ENCODE assay signal across 20 cellular contexts in genomic region chr16:22890976-22891375, GRCh38.
DNase-seq lines count a peak whose midpoint lies in the region; ATAC-seq lines count a peak whose summit lies in the region.
"Had no signal": no experiment of that assay in that cellular context is flagged by ENCODE, and none has a peak within 500 bp of the region (broad histone marks: within the 10 kb centered on the region; RNA-seq: fewer than 3 reads in every experiment).

No MANE protein-coding gene starts in this region.

- peak; percentile 24 for DNase-seq in NCI-H345 (lab: John Stamatoyannopoulos, UW)
- DNase-seq in NCI-H345 treated with DMSO at 0.1 percent for 48 hours (lab: John Stamatoyannopoulos, UW; ENCODE audit: unreplicated experiment) = no peak
- peak; percentile 62 for DNase-seq in NCI-H2029 (lab: John Stamatoyannopoulos, UW)
- peak; percentile 12 for DNase-seq in NCI-H748 treated with DMSO at 0.1 percent for 48 hours (lab: John Stamatoyannopoulos, UW)
- peak; percentile 14 for DNase-seq in renal cortical epithelial cell (ENCODE audit: low read depth)
- DNase-seq in substantia nigra (lab: John Stamatoyannopoulos, UW) = no peak
- DNase-seq: GDM1, GM23248, HCEC 1CT, NCI-H1436 treated with DMSO at 0.1 percent for 48 hours, NCI-H2081 treated with DMSO at 0.1 percent for 48 hours, NCI-H526, Right ventricle myocardium superior, SK-N-SH, T-cell, T-helper 9 cell had no signal

- no peak for ATAC-seq in GM21390 (IDR thresholded peaks at IDR 0.05; ENCODE audit: unreplicated experiment)
- ATAC-seq: GM12878, Panc1, T-cell had no signal

- H3K27ac ChIP-seq in substantia nigra (ENCODE audit: low read depth, low read length, poor library complexity, severe bottlenecking) = no peak overlapping the region
- H3K27ac ChIP-seq: C4-2B, GM23248 had no signal

Comparison
In these comparisons a context has a peak if more than half of its experiments do, and no peak if none do; other contexts are left out.
1. DNase-seq: peak in NCI-H345 (single experiment), NCI-H2029 (single experiment), NCI-H748 treated with DMSO at 0.1 percent for 48 hours (single experiment) and renal cortical epithelial cell (single experiment); none in NCI-H345 treated with DMSO at 0.1 percent for 48 hours (single experiment) and substantia nigra (0 of 49).